1 cellular context compared by ENCODE assay signal in the genomic region with DNA sequence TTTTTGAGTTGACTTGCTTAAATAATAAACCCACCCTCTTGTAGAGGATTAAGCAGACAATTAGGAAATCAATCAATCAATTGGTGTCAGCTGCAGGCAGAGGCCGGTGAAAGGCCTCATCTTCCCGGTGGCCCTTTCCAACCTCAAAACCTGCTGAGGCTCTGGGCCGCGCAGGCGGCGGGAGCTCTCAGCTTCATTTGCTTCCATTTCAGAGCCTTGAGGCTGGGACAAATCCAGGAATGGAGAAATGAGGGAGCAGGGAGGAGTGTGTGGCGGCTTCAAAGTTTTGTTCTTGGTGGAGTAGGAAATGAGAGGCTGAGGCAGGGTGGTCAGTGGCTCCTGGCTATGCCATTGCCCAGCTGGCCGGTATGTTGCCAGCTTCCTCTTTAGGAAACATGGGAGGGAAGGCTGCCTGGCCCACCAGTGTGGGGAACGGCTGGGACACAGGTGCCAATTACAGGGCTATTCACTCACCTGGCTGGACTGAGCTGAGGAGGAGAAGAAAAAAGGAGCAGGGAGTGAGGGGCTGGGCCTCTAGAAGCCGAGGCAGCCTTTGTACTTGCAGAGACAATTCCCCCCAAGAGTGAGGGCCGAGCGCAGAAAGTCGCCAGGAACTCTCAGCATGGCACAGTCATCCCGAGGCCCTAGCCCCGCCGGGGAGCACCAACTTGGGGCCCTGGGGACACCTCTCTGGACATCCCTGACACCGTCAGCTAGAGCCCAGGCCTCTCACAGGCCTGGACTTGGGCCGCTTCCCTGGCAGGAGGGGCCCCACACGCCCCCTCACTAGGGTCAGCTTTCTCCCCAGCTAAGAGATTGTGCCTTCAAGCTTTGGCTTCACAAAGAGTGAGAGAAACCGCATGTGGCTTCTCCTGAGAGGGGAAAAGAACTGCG.
TF ChIP-seq lines count a peak whose summit lies in the region.

No MANE protein-coding gene starts in this region.

TF ChIP-seq in HEK293, 187 proteins besides CTCF, POLR2A, EP300 and RAD21:
- TF ChIP-seq ZFHX2 (tag by site-specific recombination; conservative IDR thresholded peaks at IDR 0.05) (peak; percentile 23; the same call in 1 of the 2 replicates), ZFP3 (tag by site-specific recombination; IDR thresholded peaks at IDR 0.05; ENCODE audit: low read depth) (no peak)
TF ChIP-seq in HEK293: peak in this region for 1.
